9 cellular contexts compared by ENCODE assay signal in genomic region chr11:56841210-56841810, GRCh38.
A peak's percentile ranks its signal among the peaks of the same experiment; 100 is the strongest.
DNase-seq lines count a peak whose midpoint lies in the region; FAIRE-seq and TF ChIP-seq lines count a peak whose summit lies in the region.
"Had no signal": no experiment of that assay in that cellular context is flagged by ENCODE, and none has a peak within 500 bp of the region (broad histone marks: within the 10 kb centered on the region; RNA-seq: fewer than 3 reads in every experiment).

No MANE protein-coding gene starts in this region.

- H3K9me3 ChIP-seq in OCI-LY1 (ENCODE audit: low read length) (no peaks in the 10 kb centered on the region), mammary epithelial cell (replicated peaks; ENCODE audit: insufficient read depth, low read length) (no peaks in the 10 kb centered on the region), keratinocyte (ENCODE audit: control insufficient read depth, low read depth, low read length) (no peaks in the 10 kb centered on the region)
- H3K9me3 ChIP-seq: neutrophil had no signal

- H3F3A ChIP-seq in OCI-LY1 (ENCODE audit: insufficient read depth, low read length) = no peaks in the 10 kb centered on the region

- WGBS in mammary epithelial cell (ENCODE audit: low coverage, missing lambda C conversion rate) = 13% methylated on average over 5 of the region's 8 CpGs

- H3K4me1 ChIP-seq in OCI-LY1 (ENCODE audit: insufficient read depth, low read length, severe bottlenecking) = no peaks in the 10 kb centered on the region
- H3K4me1 ChIP-seq in mammary epithelial cell (ENCODE audit: insufficient read depth, low read length) = peaks cover 16% of the 10 kb centered on the region
- H3K4me1 ChIP-seq in keratinocyte (ENCODE audit: control insufficient read depth, extremely low read depth, insufficient read depth, low read length) = peaks cover 4% of the 10 kb centered on the region

- H3K9ac ChIP-seq in OCI-LY1 (ENCODE audit: low read length) (no peak overlapping the region), mammary epithelial cell (ENCODE audit: insufficient read depth, low read length) (no peak overlapping the region), keratinocyte (ENCODE audit: control insufficient read depth, extremely low read depth, insufficient read depth, low read length) (no peak overlapping the region)

- H3K27ac ChIP-seq in OCI-LY1 (ENCODE audit: low read depth, low read length, poor library complexity, severe bottlenecking) (no peak overlapping the region), mammary epithelial cell (ENCODE audit: insufficient read depth, low read depth, low read length) (no peak overlapping the region), keratinocyte (ENCODE audit: control insufficient read depth, insufficient read depth, low read length) (no peak overlapping the region)
- H3K27ac ChIP-seq: neutrophil had no signal

- H3K79me2 ChIP-seq in OCI-LY1 (ENCODE audit: insufficient read depth, low read length) = no peaks in the 10 kb centered on the region
- H3K79me2 ChIP-seq in mammary epithelial cell (ENCODE audit: insufficient read depth, low read length) = no peaks in the 10 kb centered on the region
- no peaks in the 10 kb centered on the region for H3K79me2 ChIP-seq in keratinocyte (ENCODE audit: control insufficient read depth, insufficient read depth, low read length)

- H3K36me3 ChIP-seq in OCI-LY1 (ENCODE audit: insufficient read depth, low read length) (no peaks in the 10 kb centered on the region), mammary epithelial cell (ENCODE audit: insufficient read depth, low read length) (no peaks in the 10 kb centered on the region), keratinocyte (ENCODE audit: control insufficient read depth in 2 of 2, extremely low read depth in 1 of 2, insufficient read depth in 2 of 2, low read length in 2 of 2) (no peaks in the 10 kb centered on the region)
- H3K36me3 ChIP-seq: neutrophil had no signal

- H3K9me1 ChIP-seq in keratinocyte (ENCODE audit: control insufficient read depth, extremely low read depth, insufficient read depth, low read length) = no peaks in the 10 kb centered on the region

- H3K4me2 ChIP-seq in OCI-LY1 (ENCODE audit: low read length) (no peak overlapping the region), mammary epithelial cell (ENCODE audit: insufficient read depth, low read depth, low read length) (peak overlapping the region; percentile 63), keratinocyte (ENCODE audit: control insufficient read depth, extremely low read depth, insufficient read depth, low read depth, low read length) (no peak overlapping the region)

- in situ Hi-C loops in mammary epithelial cell (cut with MboI; ENCODE audit: low sequenced_read_pairs in 2 of 2) = loop anchor here (5.0 to 25.0 kb wide), 4 partner anchors 271 to 411 kb away; no protein-coding TSS in a partner anchor

- H2AFZ ChIP-seq in OCI-LY1 (ENCODE audit: low read length) (no peak overlapping the region), mammary epithelial cell (ENCODE audit: low read depth, low read length) (peak overlapping the region; percentile 33), keratinocyte (ENCODE audit: control insufficient read depth, low read length) (no peak overlapping the region)

- H3K4me3 ChIP-seq in OCI-LY1 (ENCODE audit: low read depth, low read length, poor library complexity, severe bottlenecking) (no peak overlapping the region), mammary epithelial cell (replicated peaks in 1 of 3; ENCODE audit: insufficient read depth in 1 of 3, low read depth in 2 of 3, low read length in 3 of 3) (no peak overlapping the region), keratinocyte (ENCODE audit: control insufficient read depth in 2 of 3, extremely low read depth in 1 of 3, insufficient read depth in 2 of 3, low read depth in 1 of 3, low read length in 3 of 3) (no peak overlapping the region)

- TF ChIP-seq CTCF in GM12873 (IDR thresholded peaks at IDR 0.05; ENCODE audit: insufficient read depth, low read depth, low read length, missing control alignments) (peak; percentile 78), OCI-LY1 (IDR thresholded peaks at IDR 0.05; ENCODE audit: low read length) (peak; percentile 63; the same call in 1 of the 2 replicates), mammary epithelial cell (conservative IDR thresholded peaks at IDR 0.05 in 1 of 2, IDR thresholded peaks at IDR 0.05 in 1 of 2; ENCODE audit: extremely low read depth in 1 of 2, insufficient read depth in 1 of 2, low read depth in 1 of 2, low read length in 2 of 2) (peak; percentile 72 to 75), keratinocyte (optimal IDR thresholded peaks at IDR 0.05 in 1 of 3, IDR thresholded peaks at IDR 0.05 in 1 of 3, conservative IDR thresholded peaks at IDR 0.05 in 1 of 3; ENCODE audit: extremely low read depth in 1 of 3, insufficient read depth in 2 of 3, low read length in 3 of 3) (peak; percentile 64 to 76 (median 74))

- no peaks in the 10 kb centered on the region for H3K9me2 ChIP-seq in OCI-LY1 (ENCODE audit: low read depth, low read length)

- BruUV-seq in mammary epithelial cell (replicated peaks; lab: Mats Ljungman, UMichigan) = no TSS peak

- intact Hi-C loops in mammary epithelial cell (cut with micrococcal nuclease) = loop anchor here (1.0 to 5.0 kb wide), 8 partner anchors 91 to 506 kb away; partner anchors contain the start of gene TNKS1BP1

- peak; percentile 96 for FAIRE-seq in keratinocyte (lab: Jason Lieb, UNC)

- no peaks in the 10 kb centered on the region for H4K20me1 ChIP-seq in OCI-LY1 (ENCODE audit: insufficient read depth, low read length)
- H4K20me1 ChIP-seq in mammary epithelial cell (ENCODE audit: insufficient read depth, low read length) = no peaks in the 10 kb centered on the region
- no peaks in the 10 kb centered on the region for H4K20me1 ChIP-seq in keratinocyte (ENCODE audit: control insufficient read depth, extremely low read depth, insufficient read depth, low read length)

- CTCF ChIA-PET in mammary epithelial cell (lab: Charles Lee; ENCODE audit: low non-redundant PET) = interaction anchor here (0.6 to 1.1 kb wide), 5 partner anchors 244 to 408 kb away, joined by 3 to 51 read pairs (median 6); no protein-coding TSS in a partner anchor

- H3K27me3 ChIP-seq in OCI-LY1 (ENCODE audit: insufficient read depth, low read length) = no peaks in the 10 kb centered on the region
- no peaks in the 10 kb centered on the region for H3K27me3 ChIP-seq in mammary epithelial cell (ENCODE audit: insufficient read depth, low read length)
- no peaks in the 10 kb centered on the region for H3K27me3 ChIP-seq in keratinocyte (ENCODE audit: control insufficient read depth, extremely low read depth, insufficient read depth, low read length)

- DNase-seq in AML-193 (lab: John Stamatoyannopoulos, UW) = peak; percentile 24 to 36
- peak; percentile 28 for DNase-seq in HPDE6-E6E7 (ENCODE audit: extremely low spot score)
- DNase-seq in mammary epithelial cell = peak; percentile 57
- peak; percentile 38 for DNase-seq in keratinocyte (ENCODE audit: low read depth, low spot score)
- peak; percentile 84 for DNase-seq in superior temporal gyrus (ENCODE audit: extremely low spot score)
- no peak for DNase-seq in mesenteric fat pad (ENCODE audit: low spot score)

- dilution Hi-C loops in mammary epithelial cell (cut with HindIII; ENCODE audit: low sequenced_read_pairs) (loop anchor here (10.0 kb wide), 5 partner anchors 63 to 483 kb away; partner anchors contain the start of gene TNKS1BP1), keratinocyte (cut with MboI; ENCODE audit: extremely low pct_ligation_motif_present, low sequenced_read_pairs) (loop anchor here (25.0 kb wide), 2 partner anchors 246 to 446 kb away; no protein-coding TSS in a partner anchor)
